ENCODE assay signal across 20 cellular contexts in the genomic region with DNA sequence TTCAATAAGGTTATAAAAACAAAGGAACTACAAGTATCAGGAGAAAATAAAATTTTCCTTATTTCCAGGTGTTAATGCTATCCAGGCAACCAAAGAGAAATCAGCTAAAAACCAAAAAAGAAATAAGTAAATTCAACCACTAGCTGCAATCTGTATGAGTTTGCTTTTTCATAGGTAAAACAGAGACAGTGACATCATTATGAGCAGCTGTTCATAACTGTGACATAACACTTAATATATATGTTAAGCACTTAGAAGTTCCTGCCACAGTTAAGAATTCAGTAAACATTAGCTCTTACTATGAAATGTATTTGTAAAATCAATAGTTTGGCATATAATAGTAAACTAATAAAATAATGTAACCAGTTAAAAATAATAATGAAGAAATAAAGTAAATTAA. TPM values are rescaled to one million over a fixed set of nuclear protein-coding genes. Genes with fewer than 3 reads are reported as not detected.
A peak's percentile ranks its signal among the peaks of the same experiment; 100 is the strongest.
DNase-seq lines count a peak whose midpoint lies in the region; ATAC-seq, FAIRE-seq and TF ChIP-seq lines count a peak whose summit lies in the region.
"Had no signal": no experiment of that assay in that cellular context is flagged by ENCODE, and none has a peak within 500 bp of the region (broad histone marks: within the 10 kb centered on the region; RNA-seq: fewer than 3 reads in every experiment).

No MANE protein-coding gene starts in this region.

- H4K20me1 ChIP-seq in BLaER1 (no peaks in the 10 kb centered on the region), OCI-LY1 (ENCODE audit: insufficient read depth, low read length) (no peaks in the 10 kb centered on the region), astrocyte (ENCODE audit: insufficient read depth, low read length) (peaks cover 36% of the 10 kb centered on the region)

- H3K9me2 ChIP-seq in OCI-LY1 (ENCODE audit: low read depth, low read length) = no peaks in the 10 kb centered on the region

- H3K27me3 ChIP-seq in BLaER1 = no peaks in the 10 kb centered on the region
- no peaks in the 10 kb centered on the region for H3K27me3 ChIP-seq in OCI-LY1 (ENCODE audit: insufficient read depth, low read length)
- H3K27me3 ChIP-seq in astrocyte (ENCODE audit: insufficient read depth, low read length) = no peaks in the 10 kb centered on the region

- H3K9me3 ChIP-seq in BLaER1 (no peaks in the 10 kb centered on the region), OCI-LY1 (ENCODE audit: low read length) (no peaks in the 10 kb centered on the region), astrocyte (ENCODE audit: insufficient read depth, low read depth, low read length) (no peaks in the 10 kb centered on the region)
- H3K9me3 ChIP-seq: A549 had no signal

- H3K4me3 ChIP-seq in BLaER1 = no peak overlapping the region
- no peak overlapping the region for H3K4me3 ChIP-seq in OCI-LY1 (ENCODE audit: low read depth, low read length, poor library complexity, severe bottlenecking)
- H3K4me3 ChIP-seq in astrocyte (ENCODE audit: insufficient read depth, low read depth, low read length) = no peak overlapping the region
- H3K4me3 ChIP-seq: A549, GM23338 had no signal

- DNase-seq in astrocyte (ENCODE audit: low read depth) (no peak), cerebellar nuclear complex (lab: John Stamatoyannopoulos, UW) (no peak)
- no peak for DNase-seq in stimulated activated effector memory CD8-positive, alpha-beta T cell treated with anti-CD3 and anti-CD28 coated beads, Interleukin-12 subunit alpha, Interleukin-12 subunit beta, amount 100 ng/mL, for 72 hours (ENCODE audit: low spot score in 2 of 2)
- DNase-seq: AML-193; Calu3; CD8-positive, alpha-beta T cell; DMS79 treated with DMSO at 0.1 percent for 48 hours; GF-D8; HCEC 1CT; HFFc6 had no signal

- H3K9ac ChIP-seq in BLaER1 (peak overlapping the region; percentile 81; the same call in 1 of the 2 replicates), OCI-LY1 (ENCODE audit: low read length) (no peak overlapping the region; the same call in 1 of the 2 replicates), astrocyte (ENCODE audit: low read length) (no peak overlapping the region)

- H3K79me2 ChIP-seq in OCI-LY1 (ENCODE audit: insufficient read depth, low read length) = no peaks in the 10 kb centered on the region
- H3K79me2 ChIP-seq in astrocyte (ENCODE audit: insufficient read depth, low read length) = no peaks in the 10 kb centered on the region

- no peaks in the 10 kb centered on the region for H3F3A ChIP-seq in OCI-LY1 (ENCODE audit: insufficient read depth, low read length)

- H3K4me1 ChIP-seq in BLaER1 = peaks cover 99% of the 10 kb centered on the region
- peaks cover 51% of the 10 kb centered on the region for H3K4me1 ChIP-seq in OCI-LY1 (ENCODE audit: insufficient read depth, low read length, severe bottlenecking)
- H3K4me1 ChIP-seq in astrocyte (ENCODE audit: insufficient read depth, low read length) = peaks cover 31% of the 10 kb centered on the region
- H3K4me1 ChIP-seq: A549 had no signal

- H3K4me3 Mint-ChIP-seq in astrocyte (ENCODE audit: unreplicated experiment) = no peak overlapping the region
- peak overlapping the region in 2 of 3 experiments; percentile 85 to 93 for H3K4me3 Mint-ChIP-seq in nephron
- no peak overlapping the region for H3K4me3 Mint-ChIP-seq in stimulated activated effector memory CD8-positive, alpha-beta T cell treated with anti-CD3 and anti-CD28 coated beads, Interleukin-12 subunit alpha, Interleukin-12 subunit beta, amount 100 ng/mL, for 72 hours
- H3K4me3 Mint-ChIP-seq: CD8-positive, alpha-beta T cell; GM23338; HFFc6 had no signal

- H3K36me3 Mint-ChIP-seq in astrocyte (ENCODE audit: low read depth, unreplicated experiment) = peaks cover 49% of the 10 kb centered on the region
- H3K36me3 Mint-ChIP-seq in nephron (ENCODE audit: low read depth) = peaks cover 46% of the 10 kb centered on the region
- peaks cover 15% of the 10 kb centered on the region for H3K36me3 Mint-ChIP-seq in stimulated activated effector memory CD8-positive, alpha-beta T cell treated with anti-CD3 and anti-CD28 coated beads, Interleukin-12 subunit alpha, Interleukin-12 subunit beta, amount 100 ng/mL, for 72 hours
- H3K36me3 Mint-ChIP-seq: CD8-positive, alpha-beta T cell had no signal

- no peak for ATAC-seq in stimulated activated effector memory CD8-positive, alpha-beta T cell treated with anti-CD3 and anti-CD28 coated beads, Interleukin-12 subunit alpha, Interleukin-12 subunit beta, amount 100 ng/mL, for 72 hours
- ATAC-seq in HG03280 (IDR thresholded peaks at IDR 0.05; ENCODE audit: unreplicated experiment) = no peak
- ATAC-seq in HG03342 (IDR thresholded peaks at IDR 0.05; ENCODE audit: unreplicated experiment) = no peak
- ATAC-seq: A549; CD8-positive, alpha-beta T cell; GM23338 had no signal

- peak overlapping the region; percentile 80 for H3K4me2 ChIP-seq in BLaER1
- H3K4me2 ChIP-seq in OCI-LY1 (ENCODE audit: low read length) = no peak overlapping the region
- H3K4me2 ChIP-seq in astrocyte (ENCODE audit: low read length) = no peak overlapping the region
- H3K4me2 ChIP-seq: A549, GM23338 had no signal

- peaks cover 23% of the 10 kb centered on the region for H3K4me1 Mint-ChIP-seq in astrocyte (ENCODE audit: low read depth, unreplicated experiment)
- H3K4me1 Mint-ChIP-seq in nephron = peaks cover 52% of the 10 kb centered on the region
- H3K4me1 Mint-ChIP-seq in stimulated activated effector memory CD8-positive, alpha-beta T cell treated with anti-CD3 and anti-CD28 coated beads, Interleukin-12 subunit alpha, Interleukin-12 subunit beta, amount 100 ng/mL, for 72 hours = peaks cover 14% of the 10 kb centered on the region

- H3K9me3 Mint-ChIP-seq in astrocyte (ENCODE audit: unreplicated experiment) = no peaks in the 10 kb centered on the region
- H3K9me3 Mint-ChIP-seq in nephron = no peaks in the 10 kb centered on the region
- no peaks in the 10 kb centered on the region for H3K9me3 Mint-ChIP-seq in stimulated activated effector memory CD8-positive, alpha-beta T cell treated with anti-CD3 and anti-CD28 coated beads, Interleukin-12 subunit alpha, Interleukin-12 subunit beta, amount 100 ng/mL, for 72 hours
- H3K9me3 Mint-ChIP-seq: CD8-positive, alpha-beta T cell; GM23338; HFFc6 had no signal

- H3K27me3 Mint-ChIP-seq in astrocyte (ENCODE audit: low read depth, unreplicated experiment) = no peaks in the 10 kb centered on the region
- peaks cover 3% of the 10 kb centered on the region for H3K27me3 Mint-ChIP-seq in nephron (ENCODE audit: low read depth)

- H3K27ac ChIP-seq in BLaER1 = peak overlapping the region; percentile 97
- peak overlapping the region; percentile 79 for H3K27ac ChIP-seq in OCI-LY1 (ENCODE audit: low read depth, low read length, poor library complexity, severe bottlenecking)
- no peak overlapping the region for H3K27ac ChIP-seq in astrocyte (ENCODE audit: low read depth, low read length)
- H3K27ac ChIP-seq: 22Rv1, A549 had no signal

- H2AFZ ChIP-seq in OCI-LY1 (ENCODE audit: low read length) (no peak overlapping the region), astrocyte (ENCODE audit: low read depth, low read length) (no peak overlapping the region)
- H2AFZ ChIP-seq: GM23338 had no signal

- peaks cover 27% of the 10 kb centered on the region for H3K36me3 ChIP-seq in BLaER1
- no peaks in the 10 kb centered on the region for H3K36me3 ChIP-seq in OCI-LY1 (ENCODE audit: insufficient read depth, low read length)
- H3K36me3 ChIP-seq in astrocyte (ENCODE audit: insufficient read depth, low read length) = peaks cover 22% of the 10 kb centered on the region

- TF ChIP-seq CTCF in OCI-LY1 (IDR thresholded peaks at IDR 0.05; ENCODE audit: low read length) (no peak), astrocyte (IDR thresholded peaks at IDR 0.05; ENCODE audit: insufficient read depth, low read depth, low read length) (no peak), nephron (IDR thresholded peaks at IDR 0.05; ENCODE audit: unreplicated experiment in 3 of 3) (no peak)

- no peak for FAIRE-seq in astrocyte (lab: Jason Lieb, UNC)
- FAIRE-seq: A549, GM19239, H54 had no signal

- H3K27ac Mint-ChIP-seq in astrocyte (ENCODE audit: unreplicated experiment) = peak overlapping the region; percentile 53
- H3K27ac Mint-ChIP-seq in nephron = peak overlapping the region in 2 of 3 experiments; percentile 51 to 62
- no peak overlapping the region for H3K27ac Mint-ChIP-seq in stimulated activated effector memory CD8-positive, alpha-beta T cell treated with anti-CD3 and anti-CD28 coated beads, Interleukin-12 subunit alpha, Interleukin-12 subunit beta, amount 100 ng/mL, for 72 hours
- H3K27ac Mint-ChIP-seq: CD8-positive, alpha-beta T cell; GM23338; HFFc6 had no signal

RNA-seq across cellular contexts. Expression of gene P4HA2, which starts 20.9 kb away (rescaled TPM):
- 214 and 302 TPM in 2 replicates for total RNA-seq in astrocyte
- total RNA-seq: CD8-positive, alpha-beta T cell had no signal

RNA-seq across cellular contexts. Expression of gene PDLIM4, which starts 50.7 kb away (rescaled TPM):
- 56.6 and 72.4 TPM in 2 replicates for total RNA-seq in astrocyte
- total RNA-seq: CD8-positive, alpha-beta T cell had no signal

Comparison
In these comparisons a context has a peak if more than half of its experiments do, and no peak if none do; other contexts are left out.
1. H3K4me3 Mint-ChIP-seq: peak in nephron (2 of 3); none in astrocyte (single experiment) and stimulated activated effector memory CD8-positive, alpha-beta T cell treated with anti-CD3 and anti-CD28 coated beads, Interleukin-12 subunit alpha, Interleukin-12 subunit beta, amount 100 ng/mL, for 72 hours (single experiment).